In the genomic region with DNA sequence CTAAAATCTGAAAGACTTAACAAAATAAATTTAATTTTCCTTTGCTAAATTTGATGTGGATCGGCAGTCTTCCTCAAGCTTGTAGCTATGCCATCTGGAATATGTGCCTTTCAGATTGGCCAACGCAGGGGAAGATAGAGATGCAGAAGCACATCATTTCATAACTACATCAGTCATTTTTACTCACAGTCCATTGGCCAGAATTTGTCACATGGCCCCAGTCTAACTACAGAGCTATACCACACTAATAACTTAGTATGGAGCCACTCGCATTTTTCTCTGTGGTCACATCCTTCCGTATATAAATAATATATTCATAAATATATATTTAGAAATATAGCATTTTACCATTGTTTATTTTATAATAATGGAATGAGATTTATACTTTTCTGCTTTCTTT, we compare ENCODE assay signal across 10 cellular contexts. TPM values are rescaled to one million over a fixed set of nuclear protein-coding genes. Genes with fewer than 3 reads are reported as not detected.
"Had no signal": no experiment of that assay in that cellular context is flagged by ENCODE, and none has a peak within 500 bp of the region (broad histone marks: within the 10 kb centered on the region; RNA-seq: fewer than 3 reads in every experiment).

No MANE protein-coding gene starts in this region.

- H3K9ac ChIP-seq: GM23248 had no signal

- H3K4me1 ChIP-seq: HAP-1 had no signal

- H3K27ac Mint-ChIP-seq: GM23338, H9 had no signal

- H3K4me1 Mint-ChIP-seq: GM23338, H9 had no signal

- H3K4me2 ChIP-seq: GM23338 had no signal

- H3K36me3 ChIP-seq: HAP-1 had no signal

- H3K4me3 Mint-ChIP-seq: GM23338, H9, HFFc6 had no signal

- DNase-seq: GM23248, GOT3, H7, H9, HCEC 1CT, HFFc6 had no signal

- H2AFZ ChIP-seq: GM23248, GM23338 had no signal

- H3K27ac ChIP-seq: GM23248 had no signal

- H3K4me3 ChIP-seq: GM23248, GM23338, HAP-1 had no signal

- ATAC-seq: GM23338, HCT116 had no signal

RNA-seq across cellular contexts. Expression of gene PRRX1, which starts 59.0 kb away (rescaled TPM):
- total RNA-seq: GM23338, H1, H7, H9 had no signal
- polyA plus RNA-seq: H1 had no signal
